In genomic region chr19:13847033-13847899, GRCh38 we compare ENCODE assay signal across 2 cellular contexts.
TF ChIP-seq lines count a peak whose summit lies in the region.

No MANE protein-coding gene starts in this region.

TF ChIP-seq in A549, 52 proteins besides CTCF, POLR2A, EP300 and RAD21:
- 0 out of 2 replicates have a peak, but pooled peaks have one; percentile 29 for TF ChIP-seq HOXB13 (CRISPR knock-in tag; IDR thresholded peaks at IDR 0.05; ENCODE audit: low read depth)
- TF ChIP-seq MAZ (IDR thresholded peaks at IDR 0.05; ENCODE audit: borderline replicate concordance, low read depth, low read length), result peak; percentile 44; the same call in 1 of the 2 replicates
- TF ChIP-seq JUNB (IDR thresholded peaks at IDR 0.05), result peak; percentile 72
- peak; percentile 68 for TF ChIP-seq HOXA7 (CRISPR knock-in tag; IDR thresholded peaks at IDR 0.05)
- 0 out of 3 replicates have a peak, but pooled peaks have one; percentile 27 for TF ChIP-seq BCL3 (IDR thresholded peaks at IDR 0.05)
- TF ChIP-seq CBX8 (IDR thresholded peaks at IDR 0.05), result no peak
- no peak for TF ChIP-seq BHLHE40 (IDR thresholded peaks at IDR 0.05; ENCODE audit: low read depth, low read length)
- peak; percentile 72; the same call in 1 of the 2 replicates for TF ChIP-seq FOSB (CRISPR knock-in tag; IDR thresholded peaks at IDR 0.05)
- peak; percentile 57 for TF ChIP-seq RARB (CRISPR knock-in tag; IDR thresholded peaks at IDR 0.05)
- peak; percentile 92 for TF ChIP-seq RFX5 (IDR thresholded peaks at IDR 0.05)
- TF ChIP-seq EHMT2 (IDR thresholded peaks at IDR 0.05; ENCODE audit: low read depth), result no peak
- no peak for TF ChIP-seq SREBF2 (IDR thresholded peaks at IDR 0.05)
- TF ChIP-seq REST (IDR thresholded peaks at IDR 0.05), result no peak
- TF ChIP-seq CHD2 (IDR thresholded peaks at IDR 0.05; ENCODE audit: low read length, partially characterized antibody), result peak; percentile 43
- TF ChIP-seq ZNF302 (CRISPR knock-in tag; IDR thresholded peaks at IDR 0.05), result no peak
- TF ChIP-seq JUN (IDR thresholded peaks at IDR 0.05), result peak; percentile 57 to 79; a peak in 4 of 5 replicates
- TF ChIP-seq TP53 (CRISPR knock-in tag; IDR thresholded peaks at IDR 0.05), result peak; percentile 82
- TF ChIP-seq HOXB5 (CRISPR knock-in tag; IDR thresholded peaks at IDR 0.05), result peak; percentile 71; the same call in 1 of the 2 replicates
- peak; percentile 68 for TF ChIP-seq GATA3 (IDR thresholded peaks at IDR 0.05; ENCODE audit: borderline replicate concordance)
- TF ChIP-seq PBX3 (IDR thresholded peaks at IDR 0.05), result peak; percentile 41
- TF ChIP-seq SMC3 (IDR thresholded peaks at IDR 0.05), result no peak; the same call in 2 of the 3 replicates
- TF ChIP-seq ZSCAN20 (CRISPR knock-in tag; IDR thresholded peaks at IDR 0.05), result no peak
- peak; percentile 39 to 46; a peak in 2 of 4 replicates for TF ChIP-seq CEBPB (IDR thresholded peaks at IDR 0.05)
- peak; percentile 74 for TF ChIP-seq FOSL2 (IDR thresholded peaks at IDR 0.05)
- TF ChIP-seq FOSL2 (CRISPR knock-in tag; IDR thresholded peaks at IDR 0.05), result peak; percentile 98
- TF ChIP-seq MAFK (IDR thresholded peaks at IDR 0.05; ENCODE audit: partially characterized antibody), result no peak
- TF ChIP-seq MAX (IDR thresholded peaks at IDR 0.05), result peak; percentile 60
- peak; percentile 49 for TF ChIP-seq TFCP2L1 (CRISPR knock-in tag; IDR thresholded peaks at IDR 0.05)
TF ChIP-seq in A549: peak in this region for 18.

TF ChIP-seq in liver, 16 proteins besides CTCF, POLR2A, EP300 and RAD21 (continued from another document):
- TF ChIP-seq YY1 (IDR thresholded peaks at IDR 0.05) (peak; percentile 74), GABPA (IDR thresholded peaks at IDR 0.05 in 1 of 2, conservative IDR thresholded peaks at IDR 0.05 in 1 of 2) (peak in 1 of 2 donors; percentile 16), JUND (IDR thresholded peaks at IDR 0.05) (peak; percentile 74 to 84)
